In genomic region chr2:209029249-209029648, GRCh38 we compare ENCODE assay signal across 27 cellular contexts.
"Had no signal": no experiment of that assay in that cellular context is flagged by ENCODE, and none has a peak within 500 bp of the region (broad histone marks: within the 10 kb centered on the region; RNA-seq: fewer than 3 reads in every experiment).

No MANE protein-coding gene starts in this region.

- H3K4me3 ChIP-seq: colonic mucosa, esophagus squamous epithelium, gastrocnemius medialis, heart right ventricle, left lung, lower lobe of right lung had no signal

- H3K27me3 Mint-ChIP-seq: dendritic cell treated with granulocyte-macrophage colony-stimulating factor and Interleukin-4, amounts not matched to agents 40 ng/mL and 50 ng/mL, for 4 days; effector memory CD8-positive, alpha-beta T cell; naive thymus-derived CD4-positive, alpha-beta T cell had no signal

- ATAC-seq: effector memory CD8-positive, alpha-beta T cell; esophagus mucosa; gastrocnemius medialis; heart right ventricle; left cardiac atrium; left lung; left ventricle myocardium superior; lower lobe of right lung; naive thymus-derived CD4-positive, alpha-beta T cell had no signal

- H3K27me3 ChIP-seq: colonic mucosa, esophagus squamous epithelium, gastrocnemius medialis, heart right ventricle, left lung had no signal

- H3K9me3 Mint-ChIP-seq: dendritic cell treated with granulocyte-macrophage colony-stimulating factor and Interleukin-4, amounts not matched to agents 40 ng/mL and 50 ng/mL, for 4 days had no signal

- H3K4me1 ChIP-seq: colonic mucosa, esophagus squamous epithelium, gastrocnemius medialis, heart right ventricle, left lung, lower lobe of right lung had no signal

- H3K4me3 Mint-ChIP-seq: dendritic cell treated with granulocyte-macrophage colony-stimulating factor and Interleukin-4, amounts not matched to agents 40 ng/mL and 50 ng/mL, for 4 days; effector memory CD8-positive, alpha-beta T cell; endodermal cell; mesothelial cell of epicardium; naive thymus-derived CD4-positive, alpha-beta T cell had no signal

- H3K9me3 ChIP-seq: colonic mucosa, esophagus squamous epithelium, gastrocnemius medialis, left lung, lower lobe of right lung had no signal

- H3K36me3 Mint-ChIP-seq: mesothelial cell of epicardium; naive thymus-derived CD4-positive, alpha-beta T cell had no signal

- H3K27ac ChIP-seq: colonic mucosa, epithelial cell of prostate, esophagus squamous epithelium, gastrocnemius medialis, heart right ventricle, left lung, lower lobe of right lung had no signal

- H3K27ac Mint-ChIP-seq: dendritic cell treated with granulocyte-macrophage colony-stimulating factor and Interleukin-4, amounts not matched to agents 40 ng/mL and 50 ng/mL, for 4 days; effector memory CD8-positive, alpha-beta T cell; endodermal cell; mesothelial cell of epicardium; naive thymus-derived CD4-positive, alpha-beta T cell had no signal

- DNase-seq: colonic mucosa; cortex of kidney; effector CD8-positive, alpha-beta T cell; effector memory CD8-positive, alpha-beta T cell; endodermal cell; erythroblast; esophagus squamous epithelium; foreskin fibroblast; foreskin melanocyte; gastrocnemius medialis; glutamatergic neuron; head of caudate nucleus; heart right ventricle; hippocampal formation; left cardiac atrium; left lung; left ventricle myocardium superior; lower lobe of right lung; mesenchymal stem cell; naive thymus-derived CD4-positive, alpha-beta T cell had no signal

- H3K36me3 ChIP-seq: colonic mucosa, esophagus squamous epithelium, gastrocnemius medialis, heart right ventricle, left lung, lower lobe of right lung had no signal

- FAIRE-seq: endometrium, islet of Langerhans, keratinocyte had no signal

- H3K4me1 Mint-ChIP-seq: endodermal cell; naive thymus-derived CD4-positive, alpha-beta T cell had no signal
